Comparison of ENCODE assay signal across 16 cellular contexts in genomic region chr13:41742917-41743552, GRCh38.
"Had no signal": no experiment of that assay in that cellular context is flagged by ENCODE, and none has a peak within 500 bp of the region (broad histone marks: within the 10 kb centered on the region; RNA-seq: fewer than 3 reads in every experiment).

No MANE protein-coding gene starts in this region.

- ATAC-seq: left colon, natural killer cell, upper lobe of right lung had no signal

- H3K4me1 ChIP-seq: upper lobe of right lung had no signal

- FAIRE-seq: endometrium had no signal

- H3K27me3 ChIP-seq: upper lobe of right lung had no signal

- H3K36me3 ChIP-seq: thoracic aorta, upper lobe of right lung had no signal

- H3K4me3 ChIP-seq: lung, SK-N-MC, thoracic aorta, upper lobe of right lung had no signal

- H3K9me3 ChIP-seq: thoracic aorta, upper lobe of right lung had no signal

- DNase-seq: activated CD4-positive, alpha-beta memory T cell treated with anti-CD3 and anti-CD28 coated beads, Interleukin-2, amount 10 ng/mL, durations not matched to agents 7 days and 5 days; activated CD4-positive, alpha-beta T cell treated with anti-CD3 and anti-CD28 coated beads, Interleukin-2, amount 10 ng/mL, durations not matched to agents 24 days and 14 days; activated effector memory CD4-positive, alpha-beta T cell treated with anti-CD3 and anti-CD28 coated beads, Interleukin-2, amount 50 U/mL, for 16 hours; activated naive CD4-positive, alpha-beta T cell treated with anti-CD3 and anti-CD28 coated beads, Interleukin-2, amount 10 ng/mL, durations not matched to agents 7 days and 5 days; caudate nucleus; effector CD4-positive, alpha-beta T cell; head of caudate nucleus; left colon; natural killer cell; stimulated activated CD4-positive, alpha-beta T cell treated with anti-CD3 and anti-CD28 coated beads, Interleukin-4, amount 100 ng/mL, for 24 hours; stimulated activated naive CD4-positive, alpha-beta T cell treated with Interleukin-2 at 50 U/mL for 16 hours; upper lobe of right lung had no signal

- H3K27ac ChIP-seq: SK-N-MC, thoracic aorta, upper lobe of right lung had no signal
